ENCODE assay signal across 1 cellular context in the genomic region with DNA sequence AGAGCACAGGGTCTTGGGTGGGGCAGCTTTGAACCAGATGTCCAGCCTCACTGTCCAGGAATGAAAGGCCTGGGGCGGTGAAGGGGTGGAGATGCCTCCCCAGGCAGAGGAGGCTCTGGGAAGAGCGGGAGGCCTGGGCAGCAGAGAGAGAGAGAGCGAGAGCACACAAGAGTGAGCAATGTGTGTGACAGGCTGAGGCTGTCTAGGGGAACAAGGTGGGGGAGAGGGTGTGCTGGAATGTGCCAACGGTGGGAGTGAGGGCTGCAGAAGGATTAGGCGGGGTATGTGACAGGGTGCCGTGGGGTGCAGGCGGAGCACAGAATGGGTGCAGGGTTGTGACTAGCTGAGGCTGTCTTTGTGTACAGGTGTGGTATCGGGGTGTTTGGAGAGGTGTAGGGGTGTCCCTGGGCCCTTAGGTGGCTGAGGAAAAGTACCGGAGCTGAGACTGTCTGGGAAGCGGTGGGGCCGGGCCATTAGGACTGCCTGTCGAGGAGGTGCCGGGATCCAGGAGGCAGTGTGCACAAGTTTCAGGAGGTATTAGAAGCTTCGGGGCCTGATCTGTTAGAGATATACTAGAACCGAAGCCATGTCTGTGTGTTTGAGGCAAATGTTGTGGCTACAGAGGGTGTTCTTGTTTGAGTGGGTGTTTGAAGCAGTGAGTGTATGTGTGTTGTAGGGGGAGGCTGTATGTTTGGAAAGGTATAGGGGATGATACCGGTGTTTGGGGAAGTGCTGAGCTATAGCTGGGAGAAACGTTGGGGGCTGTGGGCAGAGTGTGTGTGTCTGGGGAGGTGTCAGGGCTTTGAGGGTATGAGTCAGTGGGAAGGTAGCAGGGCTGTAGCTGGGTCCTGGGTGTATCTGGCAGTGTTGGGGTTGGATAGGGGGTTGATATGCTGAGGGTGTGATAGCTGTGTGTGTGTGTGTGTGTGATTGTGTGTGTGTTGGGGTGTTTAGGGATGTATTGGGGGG.
TF ChIP-seq lines count a peak whose summit lies in the region.

No MANE protein-coding gene starts in this region.

TF ChIP-seq in HEK293, 187 proteins besides CTCF, POLR2A, EP300 and RAD21 (continued from another document):
- TF ChIP-seq, protein P1, sequence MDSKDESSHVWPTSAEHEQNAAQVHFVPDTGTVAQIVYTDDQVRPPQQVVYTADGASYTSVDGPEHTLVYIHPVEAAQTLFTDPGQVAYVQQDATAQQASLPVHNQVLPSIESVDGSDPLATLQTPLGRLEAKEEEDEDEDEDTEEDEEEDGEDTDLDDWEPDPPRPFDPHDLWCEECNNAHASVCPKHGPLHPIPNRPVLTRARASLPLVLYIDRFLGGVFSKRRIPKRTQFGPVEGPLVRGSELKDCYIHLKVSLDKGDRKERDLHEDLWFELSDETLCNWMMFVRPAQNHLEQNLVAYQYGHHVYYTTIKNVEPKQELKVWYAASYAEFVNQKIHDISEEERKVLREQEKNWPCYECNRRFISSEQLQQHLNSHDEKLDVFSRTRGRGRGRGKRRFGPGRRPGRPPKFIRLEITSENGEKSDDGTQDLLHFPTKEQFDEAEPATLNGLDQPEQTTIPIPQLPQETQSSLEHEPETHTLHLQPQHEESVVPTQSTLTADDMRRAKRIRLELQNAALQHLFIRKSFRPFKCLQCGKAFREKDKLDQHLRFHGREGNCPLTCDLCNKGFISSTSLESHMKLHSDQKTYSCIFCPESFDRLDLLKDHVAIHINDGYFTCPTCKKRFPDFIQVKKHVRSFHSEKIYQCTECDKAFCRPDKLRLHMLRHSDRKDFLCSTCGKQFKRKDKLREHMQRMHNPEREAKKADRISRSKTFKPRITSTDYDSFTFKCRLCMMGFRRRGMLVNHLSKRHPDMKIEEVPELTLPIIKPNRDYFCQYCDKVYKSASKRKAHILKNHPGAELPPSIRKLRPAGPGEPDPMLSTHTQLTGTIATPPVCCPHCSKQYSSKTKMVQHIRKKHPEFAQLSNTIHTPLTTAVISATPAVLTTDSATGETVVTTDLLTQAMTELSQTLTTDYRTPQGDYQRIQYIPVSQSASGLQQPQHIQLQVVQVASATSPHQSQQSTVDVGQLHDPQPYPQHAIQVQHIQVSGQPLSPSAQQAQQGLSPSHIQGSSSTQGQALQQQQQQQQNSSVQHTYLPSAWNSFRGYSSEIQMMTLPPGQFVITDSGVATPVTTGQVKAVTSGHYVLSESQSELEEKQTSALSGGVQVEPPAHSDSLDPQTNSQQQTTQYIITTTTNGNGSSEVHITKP (tag by site-specific recombination; IDR thresholded peaks at IDR 0.05), result peak; percentile 41; the same call in 1 of the 2 replicates
- TF ChIP-seq EGR2 (tag by site-specific recombination; IDR thresholded peaks at IDR 0.05; ENCODE audit: low read depth), result peak; percentile 67
- TF ChIP-seq ZNF544 (tag by site-specific recombination; IDR thresholded peaks at IDR 0.05), result no peak
- TF ChIP-seq, protein P2, sequence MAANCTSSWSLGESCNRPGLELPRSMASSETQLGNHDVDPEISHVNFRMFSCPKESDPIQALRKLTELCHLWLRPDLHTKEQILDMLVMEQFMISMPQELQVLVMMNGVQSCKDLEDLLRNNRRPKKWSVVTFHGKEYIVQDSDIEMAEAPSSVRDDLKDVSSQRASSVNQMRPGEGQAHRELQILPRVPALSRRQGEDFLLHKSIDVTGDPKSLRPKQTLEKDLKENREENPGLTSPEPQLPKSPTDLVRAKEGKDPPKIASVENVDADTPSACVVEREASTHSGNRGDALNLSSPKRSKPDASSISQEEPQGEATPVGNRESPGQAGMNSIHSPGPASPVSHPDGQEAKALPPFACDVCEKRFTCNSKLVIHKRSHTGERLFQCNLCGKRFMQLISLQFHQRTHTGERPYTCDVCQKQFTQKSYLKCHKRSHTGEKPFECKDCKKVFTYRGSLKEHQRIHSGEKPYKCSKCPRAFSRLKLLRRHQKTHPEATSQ (tag by site-specific recombination; IDR thresholded peaks at IDR 0.05), result no peak
- TF ChIP-seq ZNF600 (tag by site-specific recombination; IDR thresholded peaks at IDR 0.05), result peak; percentile 82
TF ChIP-seq in HEK293: peak in this region for 13.
